In the genomic region with DNA sequence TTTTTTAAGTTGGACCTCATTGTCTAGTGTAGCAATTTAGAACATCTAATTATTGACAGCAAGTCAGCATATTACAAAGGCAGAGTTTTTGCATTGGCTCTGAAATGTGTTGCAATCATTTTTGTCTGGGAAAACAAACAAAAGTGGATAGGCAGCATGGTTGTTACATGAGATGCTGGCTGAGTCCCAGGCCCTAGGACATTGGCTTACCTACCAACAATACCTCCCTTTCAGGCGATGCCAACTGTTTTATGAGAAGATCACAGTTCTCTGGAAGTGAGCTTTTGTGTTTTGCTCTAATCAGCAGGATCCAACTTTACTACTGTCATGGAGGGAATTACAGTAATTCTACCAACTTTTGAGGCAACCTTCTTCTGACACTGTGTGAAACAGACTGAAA, we compare ENCODE assay signal across 13 cellular contexts.
DNase-seq lines count a peak whose midpoint lies in the region; ATAC-seq and TF ChIP-seq lines count a peak whose summit lies in the region.
"Had no signal": no experiment of that assay in that cellular context is flagged by ENCODE, and none has a peak within 500 bp of the region (broad histone marks: within the 10 kb centered on the region; RNA-seq: fewer than 3 reads in every experiment).

No MANE protein-coding gene starts in this region.

- H3K27ac ChIP-seq in thyroid gland, result no peak overlapping the region
- H3K27ac ChIP-seq in left ventricle myocardium inferior (replicated peaks), result no peak overlapping the region

- H3K27me3 ChIP-seq in thyroid gland (no peaks in the 10 kb centered on the region), left ventricle myocardium inferior (ENCODE audit: low read depth) (peaks cover 3% of the 10 kb centered on the region)

- TF ChIP-seq CTCF in astrocyte of the cerebellum (IDR thresholded peaks at IDR 0.05; ENCODE audit: low read depth, low read length, missing control alignments), result no peak
- no peak for TF ChIP-seq CTCF in thyroid gland (IDR thresholded peaks at IDR 0.05)
- TF ChIP-seq CTCF in left ventricle myocardium inferior (IDR thresholded peaks at IDR 0.05; ENCODE audit: borderline replicate concordance), result no peak

- H3K9me3 ChIP-seq in thyroid gland, result no peaks in the 10 kb centered on the region
- H3K9me3 ChIP-seq in left ventricle myocardium inferior (replicated peaks), result no peaks in the 10 kb centered on the region

- no peak for TF ChIP-seq POLR2A in thyroid gland (IDR thresholded peaks at IDR 0.05)

- intact Hi-C loops in thyroid gland (cut with DNase I), result no loop called here
- intact Hi-C loops in left ventricle myocardium inferior (cut with micrococcal nuclease), result no loop called here

- in situ Hi-C loops in astrocyte of the cerebellum (cut with HindIII; ENCODE audit: low sequenced_read_pairs), result no loop called here

- WGBS in thyroid gland, 2 donors, result 75 to 88% methylated on average over 1 of the region's 1 CpG

- no peak for ATAC-seq in GM18511 (IDR thresholded peaks at IDR 0.05; ENCODE audit: unreplicated experiment)
- ATAC-seq: activated CD8-positive, alpha-beta T cell treated with anti-CD3 and anti-CD28 coated beads, Interleukin-2, amount 10 ng/mL, durations not matched to agents 7 days and 5 days; activated naive CD8-positive, alpha-beta T cell treated with anti-CD3 and anti-CD28 coated beads, Interleukin-2, amount 50 U/mL, for 24 hours had no signal

- H3K4me3 ChIP-seq in astrocyte of the cerebellum (ENCODE audit: low read depth, low read length), result no peak overlapping the region
- no peak overlapping the region for H3K4me3 ChIP-seq in thyroid gland (replicated peaks in 1 of 3)
- H3K4me3 ChIP-seq in left ventricle myocardium inferior, result no peak overlapping the region
- H3K4me3 ChIP-seq: SK-N-MC had no signal

- H3K4me1 ChIP-seq in thyroid gland (peaks cover 7 to 10% of the 10 kb centered on the region in 2 donors), left ventricle myocardium inferior (no peaks in the 10 kb centered on the region)

- H3K36me3 ChIP-seq in thyroid gland, result no peaks in the 10 kb centered on the region
- H3K36me3 ChIP-seq in left ventricle myocardium inferior, result no peaks in the 10 kb centered on the region

- DNase-seq in NCI-H1105 (lab: John Stamatoyannopoulos, UW) (peak; percentile 42), astrocyte of the cerebellum (ENCODE audit: low read depth) (peak; percentile 63), iris pigment epithelial cell (ENCODE audit: low read depth) (peak; percentile 81), thyroid gland (peak; percentile 22 to 52), left ventricle myocardium inferior (no peak), occipital lobe (lab: John Stamatoyannopoulos, UW) (no peak), foreskin melanocyte (no peak)
- DNase-seq: activated CD8-positive, alpha-beta T cell treated with anti-CD3 and anti-CD28 coated beads, Interleukin-2, amount 10 ng/mL, durations not matched to agents 7 days and 5 days; activated naive CD8-positive, alpha-beta T cell treated with anti-CD3 and anti-CD28 coated beads, Interleukin-2, amount 50 U/mL, for 24 hours; HFFc6; NCI-H510A had no signal

Comparison
In these comparisons a context has a peak if more than half of its experiments do, and no peak if none do; other contexts are left out.
1. DNase-seq: peak in NCI-H1105 (single experiment), astrocyte of the cerebellum (single experiment), iris pigment epithelial cell (single experiment) and thyroid gland (2 of 2); none in left ventricle myocardium inferior (single experiment), occipital lobe (single experiment) and foreskin melanocyte (single experiment).